16 cellular contexts compared by ENCODE assay signal in genomic region chr14:50122291-50122690, GRCh38. TPM values are rescaled to one million over a fixed set of nuclear protein-coding genes. Genes with fewer than 3 reads are reported as not detected.
DNase-seq lines count a peak whose midpoint lies in the region; ATAC-seq, FAIRE-seq and TF ChIP-seq lines count a peak whose summit lies in the region.
"Had no signal": no experiment of that assay in that cellular context is flagged by ENCODE, and none has a peak within 500 bp of the region (broad histone marks: within the 10 kb centered on the region; RNA-seq: fewer than 3 reads in every experiment).

No MANE protein-coding gene starts in this region.

- H3K27ac Mint-ChIP-seq in T-helper 17 cell, result peak overlapping the region; percentile 80

- TF ChIP-seq RAD21 in Ishikawa (IDR thresholded peaks at IDR 0.05; ENCODE audit: low read depth), result no peak

- no peak for TF ChIP-seq EP300 in Ishikawa (IDR thresholded peaks at IDR 0.05; ENCODE audit: borderline replicate concordance)

- 78 to 89% (median 88%) methylated on average over 6 of the region's 6 CpGs for WGBS in psoas muscle, 3 donors

- peaks cover 11% of the 10 kb centered on the region for H3K4me1 Mint-ChIP-seq in T-helper 17 cell

- no peak overlapping the region for H3K4me3 Mint-ChIP-seq in T-helper 17 cell

- H3K27me3 Mint-ChIP-seq in T-helper 17 cell, result no peaks in the 10 kb centered on the region

- intact Hi-C loops in psoas muscle (cut with DNase I), result no loop called here

- ATAC-seq in T-helper 17 cell (no peak), psoas muscle (no peak)

- H3K9me3 ChIP-seq in T-helper 17 cell (ENCODE audit: control insufficient read depth, low read length, poor library complexity, severe bottlenecking) (no peaks in the 10 kb centered on the region), psoas muscle (no peaks in the 10 kb centered on the region)
- H3K9me3 ChIP-seq: Caco-2 had no signal

- H3K36me3 Mint-ChIP-seq in T-helper 17 cell (ENCODE audit: low read depth), result peaks cover 15% of the 10 kb centered on the region

- no peaks in the 10 kb centered on the region for H3K27me3 ChIP-seq in psoas muscle (ENCODE audit: insufficient read depth in 3 of 3, low read length in 2 of 3)

- no peak for TF ChIP-seq POLR2A in GM12891 (IDR thresholded peaks at IDR 0.05; ENCODE audit: low read depth, low read length)

- no peak for FAIRE-seq in GM12891 (lab: Jason Lieb, UNC)

- no peak overlapping the region for H3K4me3 ChIP-seq in psoas muscle

- H3K27ac ChIP-seq in psoas muscle, result no peak overlapping the region

- DNase-seq in T-helper 17 cell (no peak), glomerular visceral epithelial cell (ENCODE audit: extremely low spot score) (peak; percentile 65), pons (ENCODE audit: low spot score) (peak; percentile 10), GM12891 (ENCODE audit: insufficient read length, low spot score) (no peak), psoas muscle (no peak), SW 1271 (lab: John Stamatoyannopoulos, UW) (no peak)
- DNase-seq: Caco-2, DMS53, IMR-90, Kasumi-1, MM.1S, NCI-H1105 treated with DMSO at 0.1 percent for 48 hours, NCI-H187, NCI-H524 treated with DMSO at 0.1 percent for 48 hours, SIG-M5 had no signal

- TF ChIP-seq CTCF in psoas muscle (IDR thresholded peaks at IDR 0.05), result no peak

- peaks cover 0 to 87% of the 10 kb centered on the region in 2 donors for H3K36me3 ChIP-seq in psoas muscle (ENCODE audit: insufficient read depth in 1 of 2, low read depth in 1 of 2)

- H3K4me1 ChIP-seq in psoas muscle, result peaks cover 19% of the 10 kb centered on the region
- H3K4me1 ChIP-seq: Caco-2 had no signal

TF ChIP-seq in Ishikawa, 13 proteins besides CTCF, POLR2A, EP300 and RAD21:
- TF ChIP-seq CREB1 (IDR thresholded peaks at IDR 0.05; ENCODE audit: low read depth) (no peak), NFIC (IDR thresholded peaks at IDR 0.05) (peak; percentile 62; the same call in 1 of the 2 replicates)

TF ChIP-seq in GM12891, 5 proteins besides CTCF, POLR2A, EP300 and RAD21:
- TF ChIP-seq SPI1 (IDR thresholded peaks at IDR 0.05; ENCODE audit: low read depth, low read length) (no peak), TAF1 (IDR thresholded peaks at IDR 0.05; ENCODE audit: low read depth, low read length) (no peak), POU2F2 (IDR thresholded peaks at IDR 0.05; ENCODE audit: low read depth, low read length) (no peak), PAX5 (IDR thresholded peaks at IDR 0.05; ENCODE audit: insufficient read depth, low read length, severe bottlenecking) (no peak), POLR2AphosphoS5 (IDR thresholded peaks at IDR 0.05; ENCODE audit: low read depth, low read length) (no peak)

RNA-seq across cellular contexts. Expression of gene VCPKMT, which starts 5.9 kb away (rescaled TPM):
- total RNA-seq in T-helper 17 cell (10 to 100 TPM; 24.5 to 26.3 TPM), psoas muscle (1 to 10 TPM; 1.8 to 6.3 (median 3.3) TPM)
- polyA plus RNA-seq in GM12891 (2012; ENCODE audit: low read depth, missing spikeins), result 13.1 TPM
- polyA plus RNA-seq in psoas muscle, result 1 to 10 TPM; 4.6 to 8.2 (median 8.0) TPM

Comparison
In these comparisons a context has a peak if more than half of its experiments do, and no peak if none do; other contexts are left out.
1. DNase-seq: peak in glomerular visceral epithelial cell (single experiment) and pons (single experiment); none in T-helper 17 cell (0 of 3), GM12891 (single experiment), psoas muscle (0 of 2) and SW 1271 (0 of 2).